8 cellular contexts compared by ENCODE assay signal in genomic region chr4:125313497-125313896, GRCh38. TPM values are rescaled to one million over a fixed set of nuclear protein-coding genes. Genes with fewer than 3 reads are reported as not detected.
DNase-seq lines count a peak whose midpoint lies in the region; ATAC-seq and TF ChIP-seq lines count a peak whose summit lies in the region.

No MANE protein-coding gene starts in this region.

- no peaks in the 10 kb centered on the region for H3K27me3 ChIP-seq in left ventricle myocardium inferior (ENCODE audit: low read depth)

- peak overlapping the region; percentile 95 for H3K27ac ChIP-seq in left ventricle myocardium inferior (replicated peaks)

- H3K27me3 Mint-ChIP-seq in activated T-helper 1 cell treated with anti-CD3 and anti-CD28 coated beads, Interleukin-12 subunit alpha, Interleukin-12 subunit beta, Interleukin-2, Interleukin-4 antibody, amounts not matched to agents 30 ng/mL and 10 ng/mL and 1 ng/mL, durations not matched to agents 14 hours and 24 hours and 36 hours (ENCODE audit: insufficient read depth) = peaks cover 47% of the 10 kb centered on the region

- H3K27ac Mint-ChIP-seq in activated T-helper 1 cell treated with anti-CD3 and anti-CD28 coated beads, Interleukin-12 subunit alpha, Interleukin-12 subunit beta, Interleukin-2, Interleukin-4 antibody, amounts not matched to agents 30 ng/mL and 10 ng/mL and 1 ng/mL, durations not matched to agents 14 hours and 24 hours and 36 hours = no peak overlapping the region

- peaks cover 46% of the 10 kb centered on the region for H3K4me1 ChIP-seq in left ventricle myocardium inferior

- H3K4me1 Mint-ChIP-seq in activated T-helper 1 cell treated with anti-CD3 and anti-CD28 coated beads, Interleukin-12 subunit alpha, Interleukin-12 subunit beta, Interleukin-2, Interleukin-4 antibody, amounts not matched to agents 30 ng/mL and 10 ng/mL and 1 ng/mL, durations not matched to agents 14 hours and 24 hours and 36 hours (ENCODE audit: low read depth) = peaks cover 12% of the 10 kb centered on the region

- DNase-seq in Daoy (ENCODE audit: low read depth) (peak; percentile 59), NCI-H524 (lab: John Stamatoyannopoulos, UW) (peak; percentile 69 to 83), left ventricle myocardium inferior (no peak), retinal pigment epithelial cell (ENCODE audit: low read depth) (peak; percentile 76)
- no peak for DNase-seq in activated T-helper 1 cell treated with anti-CD3 and anti-CD28 coated beads, Interleukin-12 subunit alpha, Interleukin-12 subunit beta, Interleukin-2, Interleukin-4 antibody, amounts not matched to agents 30 ng/mL and 10 ng/mL and 1 ng/mL, durations not matched to agents 14 hours and 24 hours and 36 hours (ENCODE audit: low spot score)
- no peak for DNase-seq in activated CD4-positive, alpha-beta T cell treated with anti-CD3 and anti-CD28 coated beads, Interleukin-2, amount 50 U/mL, for 48 hours

- intact Hi-C loops in activated T-helper 1 cell treated with anti-CD3 and anti-CD28 coated beads, Interleukin-12 subunit alpha, Interleukin-12 subunit beta, Interleukin-2, Interleukin-4 antibody, amounts not matched to agents 30 ng/mL and 10 ng/mL and 1 ng/mL, durations not matched to agents 14 hours and 24 hours and 36 hours (cut with micrococcal nuclease) = loop anchor here (5.0 kb wide), 2 partner anchors 429 to 1289 kb away; no protein-coding TSS in a partner anchor
- intact Hi-C loops in left ventricle myocardium inferior (cut with micrococcal nuclease) = no loop called here

- H3K4me3 Mint-ChIP-seq in activated T-helper 1 cell treated with anti-CD3 and anti-CD28 coated beads, Interleukin-12 subunit alpha, Interleukin-12 subunit beta, Interleukin-2, Interleukin-4 antibody, amounts not matched to agents 30 ng/mL and 10 ng/mL and 1 ng/mL, durations not matched to agents 14 hours and 24 hours and 36 hours = peak overlapping the region; percentile 63

- H3K4me3 ChIP-seq in left ventricle myocardium inferior (no peak overlapping the region), retinal pigment epithelial cell (ENCODE audit: low read length) (no peak overlapping the region)

- no peaks in the 10 kb centered on the region for H3K36me3 ChIP-seq in left ventricle myocardium inferior

- ATAC-seq in GM19455 (IDR thresholded peaks at IDR 0.05; ENCODE audit: unreplicated experiment) = peak; percentile 57
- ATAC-seq in HG03571 (IDR thresholded peaks at IDR 0.05; ENCODE audit: unreplicated experiment) = peak; percentile 54

- H3K36me3 Mint-ChIP-seq in activated T-helper 1 cell treated with anti-CD3 and anti-CD28 coated beads, Interleukin-12 subunit alpha, Interleukin-12 subunit beta, Interleukin-2, Interleukin-4 antibody, amounts not matched to agents 30 ng/mL and 10 ng/mL and 1 ng/mL, durations not matched to agents 14 hours and 24 hours and 36 hours (ENCODE audit: low read depth) = no peaks in the 10 kb centered on the region

- no peaks in the 10 kb centered on the region for H3K9me3 Mint-ChIP-seq in activated T-helper 1 cell treated with anti-CD3 and anti-CD28 coated beads, Interleukin-12 subunit alpha, Interleukin-12 subunit beta, Interleukin-2, Interleukin-4 antibody, amounts not matched to agents 30 ng/mL and 10 ng/mL and 1 ng/mL, durations not matched to agents 14 hours and 24 hours and 36 hours

- TF ChIP-seq CTCF in left ventricle myocardium inferior (IDR thresholded peaks at IDR 0.05; ENCODE audit: borderline replicate concordance) (peak; percentile 88), retinal pigment epithelial cell (conservative IDR thresholded peaks at IDR 0.05; ENCODE audit: low read depth, low read length) (peak; percentile 77)

- H3K9me3 ChIP-seq in left ventricle myocardium inferior (replicated peaks) = peaks cover 6% of the 10 kb centered on the region

RNA-seq across cellular contexts. Expression of gene FAT4, which starts 1.3 kb away (rescaled TPM):
- 0.46 and 1.0 TPM in 2 replicates for total RNA-seq in Daoy (2014; rRNA removed; shearing (Covaris generic))
- total RNA-seq in activated T-helper 1 cell treated with anti-CD3 and anti-CD28 coated beads, Interleukin-12 subunit alpha, Interleukin-12 subunit beta, Interleukin-2, Interleukin-4 antibody, amounts not matched to agents 30 ng/mL and 10 ng/mL and 1 ng/mL, durations not matched to agents 14 hours and 24 hours and 36 hours = not detected in 2 replicates
- 6.7 TPM for total RNA-seq in left ventricle myocardium inferior

Comparison
In these comparisons a context has a peak if more than half of its experiments do, and no peak if none do; other contexts are left out.
1. DNase-seq: peak in Daoy (single experiment), NCI-H524 (2 of 2) and retinal pigment epithelial cell (single experiment); none in activated T-helper 1 cell treated with anti-CD3 and anti-CD28 coated beads, Interleukin-12 subunit alpha, Interleukin-12 subunit beta, Interleukin-2, Interleukin-4 antibody, amounts not matched to agents 30 ng/mL and 10 ng/mL and 1 ng/mL, durations not matched to agents 14 hours and 24 hours and 36 hours (single experiment), left ventricle myocardium inferior (single experiment) and activated CD4-positive, alpha-beta T cell treated with anti-CD3 and anti-CD28 coated beads, Interleukin-2, amount 50 U/mL, for 48 hours (0 of 2).